7 cellular contexts compared by ENCODE assay signal in the genomic region with DNA sequence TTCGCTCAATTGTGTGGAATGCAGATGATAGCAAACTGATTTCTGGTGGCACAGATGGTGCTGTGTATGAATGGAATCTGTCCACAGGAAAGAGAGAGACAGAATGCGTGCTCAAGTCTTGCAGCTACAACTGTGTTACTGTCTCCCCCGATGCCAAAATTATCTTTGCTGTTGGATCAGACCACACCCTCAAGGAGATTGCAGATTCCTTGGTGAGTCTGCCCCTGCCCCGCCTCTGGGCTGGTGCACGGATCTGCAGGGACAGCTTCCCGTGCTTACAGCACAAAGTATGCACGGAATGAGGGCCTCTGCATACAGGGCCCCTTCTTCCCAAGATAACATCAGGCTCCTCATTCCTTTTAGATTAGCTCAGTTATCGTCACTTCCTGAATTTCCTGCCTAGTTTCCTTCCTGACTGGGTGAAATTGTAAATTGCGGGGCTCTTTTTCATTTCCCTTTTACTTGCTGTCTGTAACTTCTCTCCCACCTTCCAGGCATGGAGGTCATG. TPM values are rescaled to one million over a fixed set of nuclear protein-coding genes. Genes with fewer than 3 reads are reported as not detected.
DNase-seq lines count a peak whose midpoint lies in the region; ATAC-seq, FAIRE-seq and TF ChIP-seq lines count a peak whose summit lies in the region.

No MANE protein-coding gene starts in this region.

- H3K36me3 ChIP-seq in astrocyte (ENCODE audit: insufficient read depth, low read length), result no peaks in the 10 kb centered on the region
- no peaks in the 10 kb centered on the region for H3K36me3 ChIP-seq in iPS-20b (ENCODE audit: insufficient read depth, low read depth, low read length)

- TF ChIP-seq CTCF in astrocyte (IDR thresholded peaks at IDR 0.05; ENCODE audit: insufficient read depth, low read depth, low read length), result no peak

- peaks cover 30% of the 10 kb centered on the region for H3K4me1 Mint-ChIP-seq in astrocyte (ENCODE audit: low read depth, unreplicated experiment)

- H3K27me3 ChIP-seq in astrocyte (ENCODE audit: insufficient read depth, low read length), result no peaks in the 10 kb centered on the region
- no peaks in the 10 kb centered on the region for H3K27me3 ChIP-seq in iPS-20b (ENCODE audit: insufficient read depth, low read length)

- H3K4me3 ChIP-seq in astrocyte (ENCODE audit: insufficient read depth, low read depth, low read length), result peak overlapping the region; percentile 38
- peak overlapping the region; percentile 18; the same call in 1 of the 2 replicates for H3K4me3 ChIP-seq in iPS-20b (ENCODE audit: low read length)

- ATAC-seq in GM19467 (IDR thresholded peaks at IDR 0.05; ENCODE audit: unreplicated experiment), result no peak
- no peak for ATAC-seq in HG03159 (IDR thresholded peaks at IDR 0.05; ENCODE audit: unreplicated experiment)
- ATAC-seq in GM18498 (IDR thresholded peaks at IDR 0.05; ENCODE audit: unreplicated experiment), result no peak

- H4K20me1 ChIP-seq in astrocyte (ENCODE audit: insufficient read depth, low read length), result no peaks in the 10 kb centered on the region

- H3K4me3 Mint-ChIP-seq in astrocyte (ENCODE audit: unreplicated experiment), result peak overlapping the region; percentile 47

- H3K27ac ChIP-seq in astrocyte (ENCODE audit: low read depth, low read length) (peak overlapping the region; percentile 94), iPS-20b (ENCODE audit: low read length) (no peak overlapping the region)

- FAIRE-seq in astrocyte (lab: Jason Lieb, UNC), result peak; percentile 89

- H3K9ac ChIP-seq in astrocyte (ENCODE audit: low read length) (peak overlapping the region; percentile 70), iPS-20b (ENCODE audit: low read depth, low read length) (peak overlapping the region; percentile 36; the same call in 1 of the 2 replicates)

- peak overlapping the region; percentile 97 for H3K27ac Mint-ChIP-seq in astrocyte (ENCODE audit: unreplicated experiment)

- peak; percentile 63 for DNase-seq in HT-29 (ENCODE audit: low spot score)
- peak; percentile 95 for DNase-seq in astrocyte (ENCODE audit: low read depth)
- peak; percentile 30 for DNase-seq in superior temporal gyrus (ENCODE audit: extremely low spot score)

- H3K4me1 ChIP-seq in astrocyte (ENCODE audit: insufficient read depth, low read length), result peaks cover 26% of the 10 kb centered on the region
- H3K4me1 ChIP-seq in iPS-20b (ENCODE audit: insufficient read depth, low read length), result peaks cover 14% of the 10 kb centered on the region

- H2AFZ ChIP-seq in astrocyte (ENCODE audit: low read depth, low read length), result peak overlapping the region; percentile 75

- peaks cover 8% of the 10 kb centered on the region for H3K9me3 Mint-ChIP-seq in astrocyte (ENCODE audit: unreplicated experiment)

- H3K9me3 ChIP-seq in astrocyte (ENCODE audit: insufficient read depth, low read depth, low read length) (no peaks in the 10 kb centered on the region), iPS-20b (ENCODE audit: insufficient read depth, low read depth, low read length) (no peaks in the 10 kb centered on the region)

- no peaks in the 10 kb centered on the region for H3K27me3 Mint-ChIP-seq in astrocyte (ENCODE audit: low read depth, unreplicated experiment)

- H3K36me3 Mint-ChIP-seq in astrocyte (ENCODE audit: low read depth, unreplicated experiment), result no peaks in the 10 kb centered on the region

- H3K4me2 ChIP-seq in astrocyte (ENCODE audit: low read length), result peak overlapping the region; percentile 80

- no peaks in the 10 kb centered on the region for H3K79me2 ChIP-seq in astrocyte (ENCODE audit: insufficient read depth, low read length)

RNA-seq across cellular contexts. Expression of a gene that starts 34.6 kb away (rescaled TPM):
- 0.38 and 0.99 TPM in 2 replicates for total RNA-seq in HT-29 (2014; rRNA removed; shearing (Covaris generic))
- 0.18 and 0.29 TPM in 2 replicates for total RNA-seq in astrocyte

RNA-seq across cellular contexts. Expression of a gene that starts 34.7 kb away (rescaled TPM):
- total RNA-seq in HT-29 (2014; rRNA removed; shearing (Covaris generic)), result 112 and 134 TPM in 2 replicates
- total RNA-seq in astrocyte, result 70.1 and 81.6 TPM in 2 replicates

Comparison
In these comparisons a context has a peak if more than half of its experiments do, and no peak if none do; other contexts are left out.
1. DNase-seq: peak in every context shown above with its lines; median percentile 95 in astrocyte; 63 in HT-29; 30 in superior temporal gyrus.